Comparison of ENCODE assay signal across 17 cellular contexts in genomic region chr15:52023169-52023922, GRCh38. TPM values are rescaled to one million over a fixed set of nuclear protein-coding genes. Genes with fewer than 3 reads are reported as not detected.
DNase-seq lines count a peak whose midpoint lies in the region; ATAC-seq, FAIRE-seq and TF ChIP-seq lines count a peak whose summit lies in the region.
"Had no signal": no experiment of that assay in that cellular context is flagged by ENCODE, and none has a peak within 500 bp of the region (broad histone marks: within the 10 kb centered on the region; RNA-seq: fewer than 3 reads in every experiment).

No MANE protein-coding gene starts in this region.

- in situ Hi-C loops in GM12878 (cut with MboI): no loop called here

- 98% methylated on average over 13 of the region's 13 CpGs for WGBS in GM12878 (ENCODE audit: insufficient coverage, insufficient replicate concordance, low lambda C conversion rate, missing lambda C conversion rate)

- H3K27ac ChIP-seq in ACC112 (ENCODE audit: low read depth, low read length) (peak overlapping the region; percentile 52), GM12878 (ENCODE audit: control insufficient read depth, insufficient read depth) (peak overlapping the region; percentile 17)
- H3K27ac ChIP-seq: lower lobe of right lung, Peyer's patch had no signal

- H3K4me3 ChIP-seq in ACC112 (ENCODE audit: low read depth, low read length) (no peak overlapping the region), GM12878 (peak overlapping the region; percentile 50; the same call in 1 of the 2 replicates)
- H3K4me3 ChIP-seq: lower lobe of right lung had no signal

- H3K27me3 ChIP-seq in ACC112 (ENCODE audit: insufficient read depth, low read length) (no peaks in the 10 kb centered on the region), GM12878 (replicated peaks in 1 of 2; ENCODE audit: control insufficient read depth in 2 of 2, insufficient read depth in 2 of 2, low read length in 1 of 2) (no peaks in the 10 kb centered on the region)
- H3K27me3 ChIP-seq: Peyer's patch had no signal

- no peak overlapping the region for H2AFZ ChIP-seq in ACC112 (ENCODE audit: low read length, unreplicated experiment)
- no peak overlapping the region for H2AFZ ChIP-seq in GM12878 (ENCODE audit: control insufficient read depth, low read depth, low read length)

- H3K4me1 Mint-ChIP-seq in natural killer cell: peaks cover 31 to 35% of the 10 kb centered on the region in 2 donors

- SMC1A ChIA-PET in GM12878 (lab: Charles Lee; ENCODE audit: uncharacterized antibody, unreplicated experiment): interaction anchor here (0.6 to 3.9 kb wide), 7 partner anchors 13 to 142 kb away, joined by 3 to 52 read pairs (median 5); no protein-coding TSS in a partner anchor

- TF ChIP-seq POLR2A in GM12878 (IDR thresholded peaks at IDR 0.05; ENCODE audit: low read depth, low read length): no peak

- POLR2A ChIA-PET in HEK293T (lab: Yijun Ruan, JAX) (no interaction called here), GM12878 (lab: Charles Lee) (interaction anchor here (0.7 to 1.4 kb wide), 6 partner anchors 9 to 86 kb away, joined by 3 to 5 read pairs (median 4); no protein-coding TSS in a partner anchor)

- peaks cover 81% of the 10 kb centered on the region for H3K79me2 ChIP-seq in ACC112 (ENCODE audit: control insufficient read depth, insufficient read depth, low read length, unreplicated experiment)
- peaks cover 90% of the 10 kb centered on the region for H3K79me2 ChIP-seq in GM12878 (ENCODE audit: control insufficient read depth, insufficient read depth, low read length)

- H3K9me3 Mint-ChIP-seq in natural killer cell: no peaks in the 10 kb centered on the region
- H3K9me3 Mint-ChIP-seq: CD8-positive, alpha-beta memory T cell had no signal

- peak overlapping the region; percentile 98; the same call in 1 of the 2 replicates for H3K9ac ChIP-seq in GM12878 (ENCODE audit: control insufficient read depth, insufficient read depth, low read length)

- no peaks in the 10 kb centered on the region for H3K36me3 Mint-ChIP-seq in natural killer cell

- TF ChIP-seq CTCF in GM12878 (IDR thresholded peaks at IDR 0.05 in 2 of 3, conservative IDR thresholded peaks at IDR 0.05 in 1 of 3; ENCODE audit: control insufficient read depth in 2 of 3, extremely low read depth in 1 of 3, insufficient read depth in 1 of 3, low read depth in 3 of 3, low read length in 3 of 3): no peak
- TF ChIP-seq CTCF in natural killer cell (IDR thresholded peaks at IDR 0.05): no peak

- DNase-seq in HEK293T (ENCODE audit: extremely low spot score) (no peak), GM12878 (ENCODE audit: low read depth, low spot score) (no peak), natural killer cell (no peak), NCI-H2196 (lab: John Stamatoyannopoulos, UW; ENCODE audit: unreplicated experiment) (no peak), NCI-H345 treated with DMSO at 0.1 percent for 48 hours (lab: John Stamatoyannopoulos, UW; ENCODE audit: unreplicated experiment) (no peak), HuH-7 (ENCODE audit: low spot score) (no peak)
- DNase-seq in activated effector memory CD4-positive, alpha-beta T cell treated with anti-CD3 and anti-CD28 coated beads, Interleukin-2, amount 50 U/mL, for 16 hours: no peak
- DNase-seq: activated gamma-delta T cell treated with Interleukin-2 at 50 U/mL for 16 hours; CD8-positive, alpha-beta memory T cell; cortex of kidney; GOT3; KG1; lower lobe of right lung; NCI-H187 treated with DMSO at 0.1 percent for 48 hours; Peyer's patch had no signal

- no TSS peak for BruUV-seq in GM12878 (replicated peaks; lab: Mats Ljungman, UMichigan)

- H3K4me3 Mint-ChIP-seq in natural killer cell: peak overlapping the region; percentile 59

- H3K36me3 ChIP-seq in ACC112 (ENCODE audit: insufficient read depth, low read length) (peaks cover 2% of the 10 kb centered on the region; the same call in 1 of the 2 replicates), GM12878 (ENCODE audit: control insufficient read depth in 2 of 2, insufficient read depth in 2 of 2, low read length in 1 of 2) (no peaks in the 10 kb centered on the region)
- H3K36me3 ChIP-seq: lower lobe of right lung, Peyer's patch had no signal

- no peaks in the 10 kb centered on the region for H4K20me1 ChIP-seq in GM12878 (ENCODE audit: control insufficient read depth, insufficient read depth)

- no peak for TF ChIP-seq RAD21 in GM12878 (IDR thresholded peaks at IDR 0.05; ENCODE audit: insufficient read depth, low read depth, low read length)

- ATAC-seq in GM12878 (no peak), natural killer cell (no peak)
- ATAC-seq: lower lobe of right lung had no signal

- no peak for TF ChIP-seq EP300 in GM12878 (IDR thresholded peaks at IDR 0.05; ENCODE audit: borderline replicate concordance in 1 of 2, control insufficient read depth in 1 of 2, low read depth in 2 of 2, low read length in 2 of 2)

- CTCF ChIA-PET in HEK293T (lab: Yijun Ruan, JAX) (no interaction called here), GM12878 (lab: Yijun Ruan, JAX) (interaction anchor here (0.6 to 1.9 kb wide), 5 partner anchors 14 to 115 kb away, joined by 3 to 4 read pairs (median 3); no protein-coding TSS in a partner anchor)

- peak overlapping the region; percentile 26 for H3K4me2 ChIP-seq in GM12878 (ENCODE audit: control insufficient read depth, insufficient read depth)

- RAD21 ChIA-PET in GM12878 (lab: Charles Lee; ENCODE audit: unreplicated experiment): interaction anchor here (0.7 to 6.7 kb wide), 7 partner anchors 16 to 85 kb away, joined by 3 to 54 read pairs (median 5); no protein-coding TSS in a partner anchor

- H3K4me1 ChIP-seq in ACC112 (ENCODE audit: control insufficient read depth, insufficient read depth, low read length, unreplicated experiment) (peaks cover 28% of the 10 kb centered on the region), GM12878 (ENCODE audit: control insufficient read depth, insufficient read depth, low read length) (peaks cover 4% of the 10 kb centered on the region)

- FAIRE-seq in GM12878 (lab: Jason Lieb, UNC): no peak
- FAIRE-seq: urothelium cell line had no signal

- intact Hi-C loops in GM12878 (cut with micrococcal nuclease; ENCODE audit: unreplicated experiment) (no loop called here), natural killer cell (cut with micrococcal nuclease) (no loop called here)

- H3K27me3 Mint-ChIP-seq in natural killer cell (ENCODE audit: low read depth in 2 of 2): no peaks in the 10 kb centered on the region

- no peaks in the 10 kb centered on the region; the same call in 2 of the 3 replicates for H3K9me3 ChIP-seq in GM12878 (replicated peaks; ENCODE audit: control insufficient read depth, insufficient read depth, low read length)
- H3K9me3 ChIP-seq: lower lobe of right lung, Peyer's patch had no signal

- peak overlapping the region in 1 of 2 donors; percentile 43 for H3K27ac Mint-ChIP-seq in natural killer cell

TF ChIP-seq in HEK293T, 16 proteins besides CTCF, POLR2A, EP300 and RAD21:
- TF ChIP-seq FOXA1 (IDR thresholded peaks at IDR 0.05): no peak
- no peak for TF ChIP-seq ELF4 (IDR thresholded peaks at IDR 0.05)
- no peak for TF ChIP-seq SUZ12 (IDR thresholded peaks at IDR 0.05)
- peak; percentile 47; the same call in 1 of the 2 replicates for TF ChIP-seq ZNF384 (IDR thresholded peaks at IDR 0.05)

TF ChIP-seq in GM12878, 131 proteins besides CTCF, POLR2A, EP300 and RAD21 (continues in another document):
- 0 out of 2 replicates have a peak, but pooled peaks have one; percentile 67 for TF ChIP-seq ZNF24 (IDR thresholded peaks at IDR 0.05)

RNA-seq across cellular contexts. Expression of gene MAPK6, which starts 4.3 kb away (rescaled TPM):
- 80.8 and 88.1 TPM in 2 replicates for total RNA-seq in GM12878 (2013; cell fraction: nucleolus; rRNA removed)
- 52.6 and 59.6 TPM in 2 replicates for total RNA-seq in GM12878 (2014; rRNA removed)
- total RNA-seq in GM12878 (2014; rRNA removed; fragmentation: Illumina TruSeq; extraction: Trizol): 69.8 and 71.0 TPM in 2 replicates
- 72.6 TPM in 2 replicates for total RNA-seq in GM12878 (2021)
- polyA plus RNA-seq in GM12878 (2011; ENCODE audit: low read depth): 24.7 TPM
- 100 and 162 TPM in 2 replicates for polyA plus RNA-seq in GM12878 (2011; rRNA removed)
- polyA plus RNA-seq in GM12878 (2011; cell fraction: cytosol; rRNA removed): 32.0 and 38.4 TPM in 2 replicates
- polyA plus RNA-seq in GM12878 (2011; cell fraction: nucleus; rRNA removed): 28.7 and 36.7 TPM in 2 replicates
- polyA plus RNA-seq in GM12878 (2012): 24.5 and 34.8 TPM in 2 replicates
- 62.6 and 76.2 TPM in 2 replicates for polyA plus RNA-seq in GM12878 (2014; fragmentation: Illumina TruSeq; extraction: Trizol)
- 10 to 100 TPM; 20.6 to 23.4 TPM for polyA plus RNA-seq in GM12878 (2014; fragmentation: Nextera tagmentation; extraction: Ambion mirVana)
- 28.0 and 35.6 TPM in 2 replicates for polyA plus RNA-seq in GM12878 (2014; rRNA removed)
- 10 to 100 TPM; 47.5 to 52.5 TPM for polyA plus RNA-seq in GM12878 (2016; fragmentation: Nextera tagmentation; extraction: Ambion mirVana)
- polyA minus RNA-seq in GM12878 (2011; rRNA and poly(A)+ RNA removed): 77.4 and 116 TPM in 2 replicates
- polyA minus RNA-seq in GM12878 (2011; cell fraction: cytosol; rRNA and poly(A)+ RNA removed): 37.0 and 41.8 TPM in 2 replicates
- polyA minus RNA-seq in GM12878 (2011; cell fraction: nucleus; rRNA and poly(A)+ RNA removed): 19.3 and 25.4 TPM in 2 replicates
- 10 to 100 TPM; 33.0 to 36.2 (median 33.1) TPM for total RNA-seq in natural killer cell

RNA-seq across cellular contexts. Expression of gene LEO1, which starts 51.8 kb away (rescaled TPM):
- total RNA-seq in GM12878 (2013; cell fraction: nucleolus; rRNA removed): 71.0 and 71.5 TPM in 2 replicates
- total RNA-seq in GM12878 (2014; rRNA removed) (23.7 and 28.6 TPM in 2 replicates), GM12878 (2014; rRNA removed; fragmentation: Illumina TruSeq; extraction: Trizol) (45.1 and 46.1 TPM in 2 replicates), GM12878 (2021) (23.0 and 23.6 TPM in 2 replicates), natural killer cell (10 to 100 TPM; 13.2 to 19.5 (median 16.0) TPM)
- 14.7 TPM for polyA plus RNA-seq in GM12878 (2011; ENCODE audit: low read depth)
- polyA plus RNA-seq in GM12878 (2011; rRNA removed) (13.6 and 15.8 TPM in 2 replicates), GM12878 (2014; fragmentation: Illumina TruSeq; extraction: Trizol) (50.6 and 62.8 TPM in 2 replicates), GM12878 (2014; fragmentation: Nextera tagmentation; extraction: Ambion mirVana) (10 to 100 TPM; 29.5 to 35.2 TPM), GM12878 (2014; rRNA removed) (23.8 and 25.8 TPM in 2 replicates), GM12878 (2016; fragmentation: Nextera tagmentation; extraction: Ambion mirVana) (10 to 100 TPM; 45.6 to 47.8 TPM)
- polyA plus RNA-seq in GM12878 (2011; cell fraction: cytosol; rRNA removed): 3.6 and 4.8 TPM in 2 replicates
- 5.4 and 8.5 TPM in 2 replicates for polyA plus RNA-seq in GM12878 (2011; cell fraction: nucleus; rRNA removed)
- 18.5 and 23.9 TPM in 2 replicates for polyA plus RNA-seq in GM12878 (2012)
- 9.0 and 9.4 TPM in 2 replicates for polyA minus RNA-seq in GM12878 (2011; rRNA and poly(A)+ RNA removed)
- polyA minus RNA-seq in GM12878 (2011; cell fraction: cytosol; rRNA and poly(A)+ RNA removed): 5.3 and 6.5 TPM in 2 replicates
- polyA minus RNA-seq in GM12878 (2011; cell fraction: nucleus; rRNA and poly(A)+ RNA removed): 5.7 and 7.3 TPM in 2 replicates
